ENCODE assay signal across 8 cellular contexts in genomic region chr22:45503071-45503815, GRCh38. TPM values are rescaled to one million over a fixed set of nuclear protein-coding genes. Genes with fewer than 3 reads are reported as not detected.
A peak's percentile ranks its signal among the peaks of the same experiment; 100 is the strongest.
DNase-seq lines count a peak whose midpoint lies in the region; ATAC-seq, FAIRE-seq and TF ChIP-seq lines count a peak whose summit lies in the region.

No MANE protein-coding gene starts in this region.

- H3K9me3 Mint-ChIP-seq in stimulated activated naive B cell treated with anti-CD40 and anti-IgM and Interleukin-4, amounts not matched to agents 10 μg/mL and 1 μg/mL and 100 μg/mL, for 72 hours = no peaks in the 10 kb centered on the region

- CTCF ChIA-PET in HEK293T (lab: Yijun Ruan, JAX) = no interaction called here

- DNase-seq in HEK293T (ENCODE audit: extremely low spot score) = no peak
- DNase-seq in astrocyte of the cerebellum (ENCODE audit: low read depth) = no peak
- DNase-seq in keratinocyte (ENCODE audit: low read depth, low spot score) = no peak
- DNase-seq in stimulated activated naive B cell treated with anti-CD40 and anti-IgM and Interleukin-4, amounts not matched to agents 10 μg/mL and 1 μg/mL and 100 μg/mL, for 72 hours = no peak
- DNase-seq in NCI-H82 (lab: John Stamatoyannopoulos, UW) = no peak
- no peak for DNase-seq in midbrain (lab: John Stamatoyannopoulos, UW)

- peaks cover 6 to 19% of the 10 kb centered on the region in 2 donors for H3K4me1 Mint-ChIP-seq in stimulated activated naive B cell treated with anti-CD40 and anti-IgM and Interleukin-4, amounts not matched to agents 10 μg/mL and 1 μg/mL and 100 μg/mL, for 72 hours

- no peaks in the 10 kb centered on the region for H3K27me3 ChIP-seq in keratinocyte (ENCODE audit: control insufficient read depth, extremely low read depth, insufficient read depth, low read length)

- H2AFZ ChIP-seq in keratinocyte (ENCODE audit: control insufficient read depth, low read length) = peak overlapping the region; percentile 68

- H3K9me1 ChIP-seq in keratinocyte (ENCODE audit: control insufficient read depth, extremely low read depth, insufficient read depth, low read length) = no peaks in the 10 kb centered on the region

- H3K36me3 ChIP-seq in keratinocyte (ENCODE audit: control insufficient read depth in 2 of 2, extremely low read depth in 1 of 2, insufficient read depth in 2 of 2, low read length in 2 of 2) = no peaks in the 10 kb centered on the region

- peak overlapping the region; percentile 82 for H3K4me2 ChIP-seq in keratinocyte (ENCODE audit: control insufficient read depth, extremely low read depth, insufficient read depth, low read depth, low read length)

- no peaks in the 10 kb centered on the region for H3K36me3 Mint-ChIP-seq in stimulated activated naive B cell treated with anti-CD40 and anti-IgM and Interleukin-4, amounts not matched to agents 10 μg/mL and 1 μg/mL and 100 μg/mL, for 72 hours

- dilution Hi-C loops in keratinocyte (cut with MboI; ENCODE audit: extremely low pct_ligation_motif_present, low sequenced_read_pairs) = no loop called here

- ATAC-seq in stimulated activated naive B cell treated with anti-CD40 and anti-IgM and Interleukin-4, amounts not matched to agents 10 μg/mL and 1 μg/mL and 100 μg/mL, for 72 hours (replicated peaks) = no peak
- ATAC-seq in GM21619 (IDR thresholded peaks at IDR 0.05; ENCODE audit: unreplicated experiment) (no peak), HG03097 (IDR thresholded peaks at IDR 0.05; ENCODE audit: low FRiP score, unreplicated experiment) (no peak)

- H3K9me3 ChIP-seq in keratinocyte (ENCODE audit: control insufficient read depth, low read depth, low read length) = no peaks in the 10 kb centered on the region

- POLR2A ChIA-PET in HEK293T (lab: Yijun Ruan, JAX) = interaction anchor here (0.6 to 1.1 kb wide), 3 partner anchors 9 to 33 kb away, joined by 3 to 5 read pairs (median 3); no protein-coding TSS in a partner anchor

- H3K27ac ChIP-seq in keratinocyte (ENCODE audit: control insufficient read depth, insufficient read depth, low read length) = peak overlapping the region; percentile 43

- TF ChIP-seq CTCF in astrocyte of the cerebellum (IDR thresholded peaks at IDR 0.05; ENCODE audit: low read depth, low read length, missing control alignments) (no peak), keratinocyte (optimal IDR thresholded peaks at IDR 0.05 in 1 of 3, IDR thresholded peaks at IDR 0.05 in 1 of 3, conservative IDR thresholded peaks at IDR 0.05 in 1 of 3; ENCODE audit: extremely low read depth in 1 of 3, insufficient read depth in 2 of 3, low read length in 3 of 3) (no peak)

- in situ Hi-C loops in astrocyte of the cerebellum (cut with HindIII; ENCODE audit: low sequenced_read_pairs) = no loop called here

- peaks cover 14% of the 10 kb centered on the region for H3K4me1 ChIP-seq in keratinocyte (ENCODE audit: control insufficient read depth, extremely low read depth, insufficient read depth, low read length)

- peaks cover 2% of the 10 kb centered on the region for H3K79me2 ChIP-seq in keratinocyte (ENCODE audit: control insufficient read depth, insufficient read depth, low read length)

- peak overlapping the region; percentile 69 for H3K9ac ChIP-seq in keratinocyte (ENCODE audit: control insufficient read depth, extremely low read depth, insufficient read depth, low read length)

- no peak overlapping the region for H3K27ac Mint-ChIP-seq in stimulated activated naive B cell treated with anti-CD40 and anti-IgM and Interleukin-4, amounts not matched to agents 10 μg/mL and 1 μg/mL and 100 μg/mL, for 72 hours

- peaks cover 51 to 65% of the 10 kb centered on the region in 2 donors for H3K27me3 Mint-ChIP-seq in stimulated activated naive B cell treated with anti-CD40 and anti-IgM and Interleukin-4, amounts not matched to agents 10 μg/mL and 1 μg/mL and 100 μg/mL, for 72 hours

- H3K4me3 ChIP-seq in astrocyte of the cerebellum (ENCODE audit: low read depth, low read length) = peak overlapping the region; percentile 93
- peak overlapping the region; percentile 47 to 65 (median 56) for H3K4me3 ChIP-seq in keratinocyte (ENCODE audit: control insufficient read depth in 2 of 3, extremely low read depth in 1 of 3, insufficient read depth in 2 of 3, low read depth in 1 of 3, low read length in 3 of 3)

- peak overlapping the region; percentile 16 to 25 for H3K4me3 Mint-ChIP-seq in stimulated activated naive B cell treated with anti-CD40 and anti-IgM and Interleukin-4, amounts not matched to agents 10 μg/mL and 1 μg/mL and 100 μg/mL, for 72 hours

- no peaks in the 10 kb centered on the region for H4K20me1 ChIP-seq in keratinocyte (ENCODE audit: control insufficient read depth, extremely low read depth, insufficient read depth, low read length)

- FAIRE-seq in keratinocyte (lab: Jason Lieb, UNC) = no peak

TF ChIP-seq in HEK293T, 16 proteins besides CTCF, POLR2A, EP300 and RAD21:
- no peak for TF ChIP-seq LEF1 (IDR thresholded peaks at IDR 0.05; ENCODE audit: borderline replicate concordance)
- TF ChIP-seq SP1 (IDR thresholded peaks at IDR 0.05) = no peak
- no peak for TF ChIP-seq BHLHE40 (IDR thresholded peaks at IDR 0.05; ENCODE audit: borderline replicate concordance)
- no peak for TF ChIP-seq TARDBP (IDR thresholded peaks at IDR 0.05)
- TF ChIP-seq L3MBTL2 (conservative IDR thresholded peaks at IDR 0.05) = 0 out of 2 replicates have a peak, but pooled peaks have one; percentile 16
- TF ChIP-seq, protein P1, sequence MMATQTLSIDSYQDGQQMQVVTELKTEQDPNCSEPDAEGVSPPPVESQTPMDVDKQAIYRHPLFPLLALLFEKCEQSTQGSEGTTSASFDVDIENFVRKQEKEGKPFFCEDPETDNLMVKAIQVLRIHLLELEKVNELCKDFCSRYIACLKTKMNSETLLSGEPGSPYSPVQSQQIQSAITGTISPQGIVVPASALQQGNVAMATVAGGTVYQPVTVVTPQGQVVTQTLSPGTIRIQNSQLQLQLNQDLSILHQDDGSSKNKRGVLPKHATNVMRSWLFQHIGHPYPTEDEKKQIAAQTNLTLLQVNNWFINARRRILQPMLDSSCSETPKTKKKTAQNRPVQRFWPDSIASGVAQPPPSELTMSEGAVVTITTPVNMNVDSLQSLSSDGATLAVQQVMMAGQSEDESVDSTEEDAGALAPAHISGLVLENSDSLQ (IDR thresholded peaks at IDR 0.05) = no peak

RNA-seq across cellular contexts. Expression of gene FBLN1, which starts 0.6 kb away (rescaled TPM):
- 9.7 to 24.4 TPM (median 13.7 TPM) in 3 replicates for polyA plus RNA-seq in keratinocyte
- 12.4 TPM for polyA plus RNA-seq in keratinocyte (2011; ENCODE audit: low read depth)
- polyA plus RNA-seq in keratinocyte (2011; cell fraction: cytosol; rRNA removed) = 7.2 and 13.8 TPM in 2 replicates
- polyA plus RNA-seq in keratinocyte (2011; cell fraction: nucleus; rRNA removed) = 16.0 and 18.5 TPM in 2 replicates
- 15.2 and 35.7 TPM in 2 replicates for polyA plus RNA-seq in keratinocyte (2012; ENCODE audit: low replicate concordance)
- 13.9 to 37.6 TPM (median 14.2 TPM) in 3 replicates for polyA minus RNA-seq in keratinocyte
- 25.9 TPM for polyA minus RNA-seq in keratinocyte (2011; cell fraction: cytosol; rRNA and poly(A)+ RNA removed)
- polyA minus RNA-seq in keratinocyte (2011; cell fraction: nucleus; rRNA and poly(A)+ RNA removed) = 18.0 and 22.1 TPM in 2 replicates
